ENCODE assay signal across 21 cellular contexts in the genomic region with DNA sequence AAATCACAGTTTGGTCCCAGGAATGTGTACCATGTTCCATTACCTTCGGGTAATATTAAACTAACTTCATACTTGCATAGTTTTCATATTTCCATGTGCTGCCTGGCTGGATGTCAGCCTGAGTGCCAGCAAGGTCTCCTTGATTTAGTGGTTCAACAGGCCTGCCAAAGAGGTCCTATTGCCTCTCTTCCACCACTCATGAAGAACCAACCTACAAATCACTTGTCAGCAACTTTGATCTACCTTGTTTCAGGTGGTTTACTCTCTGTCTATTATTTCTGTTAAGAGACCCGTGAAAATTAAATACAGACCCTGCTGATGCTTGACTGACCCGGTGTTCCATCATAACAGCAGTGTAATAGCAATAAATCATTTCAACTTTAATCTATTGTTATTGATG.
A peak's percentile ranks its signal among the peaks of the same experiment; 100 is the strongest.
DNase-seq lines count a peak whose midpoint lies in the region; ATAC-seq, FAIRE-seq and TF ChIP-seq lines count a peak whose summit lies in the region.
"Had no signal": no experiment of that assay in that cellular context is flagged by ENCODE, and none has a peak within 500 bp of the region (broad histone marks: within the 10 kb centered on the region; RNA-seq: fewer than 3 reads in every experiment).

No MANE protein-coding gene starts in this region.

- no peak overlapping the region for H3K9ac ChIP-seq in HepG2 (ENCODE audit: insufficient read depth, low read depth, low read length)
- no peak overlapping the region for H3K9ac ChIP-seq in astrocyte (ENCODE audit: low read length)
- H3K9ac ChIP-seq: BLaER1 treated with 17β-estradiol and CSF1 and Interleukin-3, amounts not matched to agents 10 nM and 100 nM had no signal

- H3K36me3 ChIP-seq in HepG2 (replicated peaks in 1 of 2; ENCODE audit: control insufficient read depth in 1 of 2, insufficient read depth in 2 of 2, low read length in 2 of 2), result no peaks in the 10 kb centered on the region
- H3K36me3 ChIP-seq in right lobe of liver, result no peaks in the 10 kb centered on the region
- H3K36me3 ChIP-seq in astrocyte (ENCODE audit: insufficient read depth, low read length), result no peaks in the 10 kb centered on the region
- H3K36me3 ChIP-seq: BLaER1 treated with 17β-estradiol and CSF1 and Interleukin-3, amounts not matched to agents 10 nM and 100 nM had no signal

- H3K27me3 Mint-ChIP-seq in astrocyte (ENCODE audit: low read depth, unreplicated experiment), result no peaks in the 10 kb centered on the region
- H3K27me3 Mint-ChIP-seq: CD8-positive, alpha-beta memory T cell had no signal

- H3K27ac Mint-ChIP-seq in astrocyte (ENCODE audit: unreplicated experiment), result no peak overlapping the region
- H3K27ac Mint-ChIP-seq: CD8-positive, alpha-beta memory T cell had no signal

- no peak overlapping the region for H3K4me3 Mint-ChIP-seq in astrocyte (ENCODE audit: unreplicated experiment)
- H3K4me3 Mint-ChIP-seq: CD8-positive, alpha-beta memory T cell had no signal

- no peaks in the 10 kb centered on the region for H3K36me3 Mint-ChIP-seq in astrocyte (ENCODE audit: low read depth, unreplicated experiment)
- H3K36me3 Mint-ChIP-seq: CD8-positive, alpha-beta memory T cell had no signal

- H3K4me3 ChIP-seq in HepG2 (replicated peaks in 1 of 3; ENCODE audit: insufficient read depth in 1 of 3, low read depth in 2 of 3, low read length in 3 of 3) (no peak overlapping the region), right lobe of liver (no peak overlapping the region), astrocyte (ENCODE audit: insufficient read depth, low read depth, low read length) (no peak overlapping the region)
- H3K4me3 ChIP-seq: BLaER1 treated with 17β-estradiol and CSF1 and Interleukin-3, amounts not matched to agents 10 nM and 100 nM had no signal

- CTCF ChIA-PET in HepG2 (lab: Yijun Ruan, JAX; ENCODE audit: low intra/inter-chr PET ratio, low total read pairs), result no interaction called here

- FAIRE-seq in HepG2 (lab: Jason Lieb, UNC), result no peak
- FAIRE-seq in astrocyte (lab: Jason Lieb, UNC), result no peak
- FAIRE-seq: A204.1 had no signal

- H3K9me3 ChIP-seq in HepG2 (ENCODE audit: low read length), result no peaks in the 10 kb centered on the region
- H3K9me3 ChIP-seq in right lobe of liver, result no peaks in the 10 kb centered on the region
- H3K9me3 ChIP-seq in astrocyte (ENCODE audit: insufficient read depth, low read depth, low read length), result no peaks in the 10 kb centered on the region

- H4K20me1 ChIP-seq in HepG2 (ENCODE audit: insufficient read depth, low read length) (no peaks in the 10 kb centered on the region), astrocyte (ENCODE audit: insufficient read depth, low read length) (no peaks in the 10 kb centered on the region)
- H4K20me1 ChIP-seq: BLaER1 treated with 17β-estradiol and CSF1 and Interleukin-3, amounts not matched to agents 10 nM and 100 nM had no signal

- peaks cover 3% of the 10 kb centered on the region for H3K4me1 Mint-ChIP-seq in astrocyte (ENCODE audit: low read depth, unreplicated experiment)
- H3K4me1 Mint-ChIP-seq: CD8-positive, alpha-beta memory T cell had no signal

- DNase-seq in HepG2 (ENCODE audit: low spot score) (no peak), right lobe of liver (no peak), astrocyte (ENCODE audit: low read depth) (peak; percentile 10), kidney tubule cell (ENCODE audit: low spot score) (peak; percentile 36), H4 (ENCODE audit: low spot score) (no peak), ureter (ENCODE audit: low spot score) (no peak)
- DNase-seq: CD8-positive, alpha-beta memory T cell; DMS 273 treated with DMSO at 0.1 percent for 48 hours; H7; Karpas-422; MM.1S; NCI-H1105; NCI-H1930; NCI-H2171; NCI-H446 treated with DMSO at 0.1 percent for 48 hours had no signal

- H2AFZ ChIP-seq in HepG2 (ENCODE audit: low read length), result no peak overlapping the region
- H2AFZ ChIP-seq in astrocyte (ENCODE audit: low read depth, low read length), result no peak overlapping the region

- TF ChIP-seq CTCF in HepG2 (CRISPR knock-in tag; IDR thresholded peaks at IDR 0.05) (no peak), right lobe of liver (IDR thresholded peaks at IDR 0.05) (no peak), astrocyte (IDR thresholded peaks at IDR 0.05; ENCODE audit: insufficient read depth, low read depth, low read length) (no peak)

- TF ChIP-seq POLR2A in HepG2 (IDR thresholded peaks at IDR 0.05; ENCODE audit: insufficient read depth in 1 of 2, low read depth in 2 of 2, low read length in 2 of 2) (no peak), right lobe of liver (IDR thresholded peaks at IDR 0.05) (no peak)

- BruUV-seq in HepG2 (replicated peaks; lab: Mats Ljungman, UMichigan), result no TSS peak

- ATAC-seq in HepG2, result no peak
- no peak for ATAC-seq in right lobe of liver
- no peak for ATAC-seq in GM19395 (IDR thresholded peaks at IDR 0.05; ENCODE audit: unreplicated experiment)
- no peak for ATAC-seq in GM21526 (IDR thresholded peaks at IDR 0.05; ENCODE audit: low FRiP score, unreplicated experiment)
- ATAC-seq: Panc1, Right ventricle myocardium inferior had no signal

- no peaks in the 10 kb centered on the region for H3K9me3 Mint-ChIP-seq in astrocyte (ENCODE audit: unreplicated experiment)

- no peak for TF ChIP-seq RAD21 in HepG2 (CRISPR knock-in tag; IDR thresholded peaks at IDR 0.05)

- no peak overlapping the region for H3K4me2 ChIP-seq in HepG2 (ENCODE audit: low read depth, low read length)
- no peak overlapping the region for H3K4me2 ChIP-seq in astrocyte (ENCODE audit: low read length)
- H3K4me2 ChIP-seq: BLaER1 treated with 17β-estradiol and CSF1 and Interleukin-3, amounts not matched to agents 10 nM and 100 nM had no signal

- no peaks in the 10 kb centered on the region for H3K4me1 ChIP-seq in HepG2 (ENCODE audit: insufficient read depth, low read length)
- H3K4me1 ChIP-seq in right lobe of liver, result no peaks in the 10 kb centered on the region
- H3K4me1 ChIP-seq in astrocyte (ENCODE audit: insufficient read depth, low read length), result peaks cover 4% of the 10 kb centered on the region

- POLR2A ChIA-PET in HepG2 (lab: Yijun Ruan, JAX), result no interaction called here

- no peak overlapping the region for H3K27ac ChIP-seq in HepG2 (ENCODE audit: extremely low read length, insufficient read depth, low read length)
- H3K27ac ChIP-seq in right lobe of liver, result no peak overlapping the region
- H3K27ac ChIP-seq in astrocyte (ENCODE audit: low read depth, low read length), result no peak overlapping the region
- H3K27ac ChIP-seq: BLaER1 treated with 17β-estradiol and CSF1 and Interleukin-3, amounts not matched to agents 10 nM and 100 nM had no signal

- H3K79me2 ChIP-seq in HepG2 (ENCODE audit: insufficient read depth, low read length) (no peaks in the 10 kb centered on the region), astrocyte (ENCODE audit: insufficient read depth, low read length) (no peaks in the 10 kb centered on the region)

- intact Hi-C loops in HepG2 (cut with micrococcal nuclease; ENCODE audit: unreplicated experiment) (no loop called here), right lobe of liver (cut with DNase I) (no loop called here)

- in situ Hi-C loops in HepG2 (cut with HindIII; ENCODE audit: extremely low pct_ligation_motif_present, low pct_unique_long_range_greater_than_20kb), result no loop called here

- H3K27me3 ChIP-seq in HepG2 (ENCODE audit: control insufficient read depth in 1 of 2, insufficient read depth in 2 of 2, low read length in 2 of 2) (no peaks in the 10 kb centered on the region), right lobe of liver (no peaks in the 10 kb centered on the region), astrocyte (ENCODE audit: insufficient read depth, low read length) (no peaks in the 10 kb centered on the region)
- H3K27me3 ChIP-seq: BLaER1 treated with 17β-estradiol and CSF1 and Interleukin-3, amounts not matched to agents 10 nM and 100 nM had no signal

- WGBS in HepG2 (ENCODE audit: low lambda C conversion rate), result 0% methylated on average over 3 of the region's 3 CpGs
- WGBS in right lobe of liver (ENCODE audit: insufficient coverage, low coverage, low lambda C conversion rate, missing lambda C conversion rate), result 42% methylated on average over 3 of the region's 3 CpGs

- no peak for TF ChIP-seq EP300 in HepG2 (IDR thresholded peaks at IDR 0.05; ENCODE audit: low read depth in 2 of 2, low read length in 2 of 2)
- TF ChIP-seq EP300 in HepG2 (CRISPR knock-in tag; IDR thresholded peaks at IDR 0.05; ENCODE audit: borderline replicate concordance), result no peak

TF ChIP-seq in HepG2, 621 proteins besides CTCF, POLR2A, EP300 and RAD21:
- TF ChIP-seq TARDBP (CRISPR knock-in tag; IDR thresholded peaks at IDR 0.05) (no peak), MAFK (conservative IDR thresholded peaks at IDR 0.05 in 1 of 2, IDR thresholded peaks at IDR 0.05 in 1 of 2; ENCODE audit: low read length in 2 of 2) (peak; percentile 18 to 39; a peak in 3 of 4 replicates), MAFF (IDR thresholded peaks at IDR 0.05; ENCODE audit: low read depth, low read length) (0 out of 2 replicates have a peak, but pooled peaks have one; percentile 22)

Comparison
In these comparisons a context has a peak if more than half of its experiments do, and no peak if none do; other contexts are left out.
1. DNase-seq: peak in astrocyte (single experiment) and kidney tubule cell (single experiment); none in HepG2 (single experiment), right lobe of liver (0 of 3), H4 (single experiment) and ureter (single experiment).